7 cellular contexts compared by ENCODE assay signal in the genomic region with DNA sequence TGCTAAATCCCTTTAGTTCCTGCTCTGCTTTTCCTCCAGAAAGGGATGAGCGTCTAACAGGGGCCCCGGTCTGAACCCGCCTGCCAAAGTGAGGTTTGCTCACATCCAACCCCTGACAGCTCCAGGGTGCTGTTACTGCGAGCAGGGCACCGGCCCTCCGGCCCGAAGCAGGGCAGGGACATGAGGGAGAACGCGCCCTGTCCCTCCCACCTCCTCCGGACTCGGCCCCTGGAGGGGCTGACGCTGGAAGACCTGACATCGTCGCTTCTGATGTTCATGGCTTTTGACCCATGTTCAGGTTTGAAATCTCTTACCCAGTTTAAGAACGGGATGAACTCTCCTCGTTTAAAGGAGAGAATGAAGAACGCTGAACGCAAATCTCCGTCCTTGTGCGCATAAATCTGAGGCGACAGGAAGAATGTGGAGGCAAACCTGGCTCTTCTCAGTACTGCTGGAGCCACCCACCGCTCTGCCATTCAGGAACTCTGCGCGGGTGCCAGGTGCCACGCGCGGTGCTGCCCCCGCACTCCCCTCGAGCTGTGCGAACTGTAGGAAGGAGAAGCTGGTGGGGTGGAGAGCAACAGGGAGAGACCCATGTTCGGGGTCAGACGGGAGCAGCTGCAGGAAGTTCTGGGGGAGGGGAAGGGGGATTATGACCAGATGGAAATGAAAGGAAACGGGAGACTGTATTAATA. TPM values are rescaled to one million over a fixed set of nuclear protein-coding genes. Genes with fewer than 3 reads are reported as not detected.
DNase-seq lines count a peak whose midpoint lies in the region; ATAC-seq and TF ChIP-seq lines count a peak whose summit lies in the region.

No MANE protein-coding gene starts in this region.

- no peak for TF ChIP-seq CTCF in brain microvascular endothelial cell (IDR thresholded peaks at IDR 0.05; ENCODE audit: low read depth, low read length, missing control alignments)
- no peak for TF ChIP-seq CTCF in stomach (IDR thresholded peaks at IDR 0.05)

- TF ChIP-seq POLR2A in stomach (IDR thresholded peaks at IDR 0.05), result no peak

- H3K27ac ChIP-seq in brain microvascular endothelial cell, result peak overlapping the region; percentile 90
- H3K27ac ChIP-seq in stomach, result peak overlapping the region; percentile 84 to 95 (median 93)

- DNase-seq in NCI-H1092 treated with DMSO at 0.1 percent for 48 hours (lab: John Stamatoyannopoulos, UW) (peak; percentile 65), brain microvascular endothelial cell (no peak), left kidney (ENCODE audit: low read depth, low spot score) (peak; percentile 67), stomach (peak; percentile 40), NCI-H774 (lab: John Stamatoyannopoulos, UW) (no peak)

- WGBS in stomach, 5 donors, result 0 to 1% (median 1%) methylated on average over 30 to 33 of the region's 33 CpGs

- H3K4me3 ChIP-seq in brain microvascular endothelial cell (ENCODE audit: low read depth, low read length) (peak overlapping the region; percentile 75), stomach (peak overlapping the region; percentile 74 to 98 (median 84))

- H3K4me1 ChIP-seq in ES-I3 (ENCODE audit: insufficient read depth, low read length) (peaks cover 18% of the 10 kb centered on the region), stomach (peaks cover 26 to 67% (median 54%) of the 10 kb centered on the region in 4 donors)

- H3K27me3 ChIP-seq in brain microvascular endothelial cell (replicated peaks) (no peaks in the 10 kb centered on the region), stomach (no peaks in the 10 kb centered on the region)

- H3K36me3 ChIP-seq in ES-I3 (ENCODE audit: insufficient read depth, low read length), result peaks cover 35% of the 10 kb centered on the region
- H3K36me3 ChIP-seq in brain microvascular endothelial cell (replicated peaks), result peaks cover 40% of the 10 kb centered on the region
- peaks cover 32 to 69% (median 68%) of the 10 kb centered on the region in 4 donors for H3K36me3 ChIP-seq in stomach

- ATAC-seq in GM21737 (IDR thresholded peaks at IDR 0.05; ENCODE audit: unreplicated experiment), result peak; percentile 10

- in situ Hi-C loops in brain microvascular endothelial cell (cut with HindIII; ENCODE audit: low pct_ligation_motif_present, low sequenced_read_pairs), result loop anchor here (25.0 kb wide), 1 partner anchor 187 kb away; no protein-coding TSS in a partner anchor

- TF ChIP-seq EP300 in stomach (IDR thresholded peaks at IDR 0.05), result no peak

- intact Hi-C loops in stomach (cut with DNase I; ENCODE audit: low total_unique reads), result no loop called here

- H3K9me3 ChIP-seq in ES-I3 (ENCODE audit: control insufficient read depth, insufficient read depth, low read length) (no peaks in the 10 kb centered on the region), stomach (no peaks in the 10 kb centered on the region)

- H3K9ac ChIP-seq in ES-I3 (ENCODE audit: low read depth, low read length), result peak overlapping the region; percentile 77

RNA-seq across cellular contexts. Expression of a gene that starts 0.8 kb away (rescaled TPM):
- total RNA-seq in stomach, result 1,000 to 10,000 TPM in 1 of 5 donors, 100 to 1,000 TPM in 4; 671 to 1,412 (median 779) TPM
- 1,000 to 10,000 TPM; 1,415 to 1,760 (median 1,525) TPM for polyA plus RNA-seq in stomach

RNA-seq across cellular contexts. Expression of a gene that starts 16.8 kb away (rescaled TPM):
- total RNA-seq in stomach, result 10 to 100 TPM in 3 of 5 donors, 1 to 10 TPM in 2; 6.1 to 36.2 (median 12.3) TPM
- 10 to 100 TPM; 13.3 to 18.9 (median 16.3) TPM for polyA plus RNA-seq in stomach

RNA-seq across cellular contexts. Expression of a gene that starts 27.2 kb away (rescaled TPM):
- total RNA-seq in stomach, result 100 to 1,000 TPM in 1 of 5 donors, 10 to 100 TPM in 4; 53.9 to 110 (median 85.3) TPM
- 10 to 100 TPM; 32.8 to 44.6 (median 34.7) TPM for polyA plus RNA-seq in stomach

RNA-seq across cellular contexts. Expression of a gene that starts 27.9 kb away (rescaled TPM):
- 100 to 1,000 TPM; 550 to 693 (median 622) TPM for total RNA-seq in stomach
- 10 to 100 TPM; 37.4 to 76.8 (median 60.3) TPM for polyA plus RNA-seq in stomach

RNA-seq across cellular contexts. Expression of a gene that starts 38.1 kb away (rescaled TPM):
- total RNA-seq in stomach, result 100 to 1,000 TPM in 1 of 5 donors, 10 to 100 TPM in 4; 24.4 to 112 (median 51.8) TPM
- 10 to 100 TPM; 68.1 to 71.3 (median 69.2) TPM for polyA plus RNA-seq in stomach

Comparison
In these comparisons a context has a peak if more than half of its experiments do, and no peak if none do; other contexts are left out.
1. DNase-seq: peak in NCI-H1092 treated with DMSO at 0.1 percent for 48 hours (single experiment), left kidney (single experiment) and stomach (single experiment); none in brain microvascular endothelial cell (single experiment) and NCI-H774 (single experiment).